ENCODE assay signal across 10 cellular contexts in genomic region chr9:87714819-87715218, GRCh38. TPM values are rescaled to one million over a fixed set of nuclear protein-coding genes. Genes with fewer than 3 reads are reported as not detected.
DNase-seq lines count a peak whose midpoint lies in the region; ATAC-seq, FAIRE-seq and TF ChIP-seq lines count a peak whose summit lies in the region.
"Had no signal": no experiment of that assay in that cellular context is flagged by ENCODE, and none has a peak within 500 bp of the region (broad histone marks: within the 10 kb centered on the region; RNA-seq: fewer than 3 reads in every experiment).

No MANE protein-coding gene starts in this region.

- intact Hi-C loops in pancreas (cut with DNase I), result no loop called here

- H3K4me1 ChIP-seq in pancreas, result peaks cover 4 to 18% (median 17%) of the 10 kb centered on the region in 3 donors

- no peak for FAIRE-seq in pancreas (lab: Jason Lieb, UNC)
- FAIRE-seq: GM18507 had no signal

- no peaks in the 10 kb centered on the region for H3K27me3 ChIP-seq in pancreas

- ATAC-seq in pancreas (peak; percentile 84 to 91 (median 89)), GM21526 (IDR thresholded peaks at IDR 0.05; ENCODE audit: low FRiP score, unreplicated experiment) (no peak), HG02623 (IDR thresholded peaks at IDR 0.05; ENCODE audit: unreplicated experiment) (no peak)

- in situ Hi-C loops in G401 (cut with HindIII; ENCODE audit: low sequenced_read_pairs), result no loop called here

- peak overlapping the region; percentile 84 for H3K27ac ChIP-seq in epithelial cell of prostate
- peak overlapping the region in 3 of 4 donors; percentile 7 to 62 (median 28) for H3K27ac ChIP-seq in pancreas

- DNase-seq in CD1c-positive myeloid dendritic cell (ENCODE audit: extremely low spot score) (peak; percentile 35), NCI-H345 treated with DMSO at 0.1 percent for 48 hours (lab: John Stamatoyannopoulos, UW; ENCODE audit: unreplicated experiment) (peak; percentile 6), epithelial cell of prostate (ENCODE audit: low read depth, low spot score) (peak; percentile 22), pancreas (peak in 4 of 6 donors; percentile 54 to 79 (median 74)), NCI-H1105 (lab: John Stamatoyannopoulos, UW) (no peak), G401 (ENCODE audit: low spot score) (no peak)
- DNase-seq: NCI-H510A treated with DMSO at 0.1 percent for 48 hours had no signal

- H3K4me3 ChIP-seq in pancreas, result no peak overlapping the region

- 20 to 21% methylated on average over 2 of the region's 2 CpGs for WGBS in pancreas, 2 donors

- no peak for TF ChIP-seq CTCF in pancreas (IDR thresholded peaks at IDR 0.05)

- H3K9me3 ChIP-seq in pancreas, result no peaks in the 10 kb centered on the region

- H3K36me3 ChIP-seq in pancreas, result no peaks in the 10 kb centered on the region

RNA-seq across cellular contexts. Expression of gene CTSL, which starts 11.1 kb away (rescaled TPM):
- 10 to 100 TPM; 37.6 to 67.7 (median 42.6) TPM for total RNA-seq in pancreas
- 10 to 100 TPM; 33.8 to 64.1 TPM for polyA plus RNA-seq in pancreas
- 38.6 and 52.7 TPM in 2 replicates for total RNA-seq in G401 (2014; rRNA removed; shearing (Covaris generic))

Comparison
In these comparisons a context has a peak if more than half of its experiments do, and no peak if none do; other contexts are left out.
1. DNase-seq: peak in CD1c-positive myeloid dendritic cell (single experiment), NCI-H345 treated with DMSO at 0.1 percent for 48 hours (single experiment), epithelial cell of prostate (single experiment) and pancreas (4 of 6); none in NCI-H1105 (single experiment) and G401 (single experiment).
2. ATAC-seq: peak in pancreas (4 of 4); none in GM21526 (single experiment) and HG02623 (single experiment).